22 cellular contexts compared by ENCODE assay signal in genomic region chr7:79217468-79217867, GRCh38.
DNase-seq lines count a peak whose midpoint lies in the region; ATAC-seq, FAIRE-seq and TF ChIP-seq lines count a peak whose summit lies in the region.
"Had no signal": no experiment of that assay in that cellular context is flagged by ENCODE, and none has a peak within 500 bp of the region (broad histone marks: within the 10 kb centered on the region; RNA-seq: fewer than 3 reads in every experiment).

No MANE protein-coding gene starts in this region.

- H4K20me1 ChIP-seq in mammary epithelial cell (ENCODE audit: insufficient read depth, low read length): no peaks in the 10 kb centered on the region

- H3K79me2 ChIP-seq in mammary epithelial cell (ENCODE audit: insufficient read depth, low read length): no peaks in the 10 kb centered on the region

- dilution Hi-C loops in mammary epithelial cell (cut with HindIII; ENCODE audit: low sequenced_read_pairs): no loop called here

- TF ChIP-seq CTCF in mammary epithelial cell (conservative IDR thresholded peaks at IDR 0.05 in 1 of 2, IDR thresholded peaks at IDR 0.05 in 1 of 2; ENCODE audit: extremely low read depth in 1 of 2, insufficient read depth in 1 of 2, low read depth in 1 of 2, low read length in 2 of 2) (no peak), breast epithelium (IDR thresholded peaks at IDR 0.05) (no peak), bronchial epithelial cell (IDR thresholded peaks at IDR 0.05; ENCODE audit: insufficient read depth, low read length, severe bottlenecking) (no peak), spleen (IDR thresholded peaks at IDR 0.05 in 8 of 11, conservative IDR thresholded peaks at IDR 0.05 in 3 of 11) (no peak), A673 (conservative IDR thresholded peaks at IDR 0.05; ENCODE audit: low read depth, low read length) (no peak)

- BruUV-seq in mammary epithelial cell (replicated peaks; lab: Mats Ljungman, UMichigan) (no TSS peak), A673 (replicated peaks; lab: Mats Ljungman, UMichigan) (no TSS peak)

- TF ChIP-seq POLR2A in breast epithelium (IDR thresholded peaks at IDR 0.05) (no peak), spleen (IDR thresholded peaks at IDR 0.05) (no peak)

- H2AFZ ChIP-seq in mammary epithelial cell (ENCODE audit: low read depth, low read length): no peak overlapping the region

- H3K4me3 ChIP-seq in mammary epithelial cell (replicated peaks in 1 of 3; ENCODE audit: insufficient read depth in 1 of 3, low read depth in 2 of 3, low read length in 3 of 3) (no peak overlapping the region), breast epithelium (no peak overlapping the region), bronchial epithelial cell (ENCODE audit: low read depth, low read length) (no peak overlapping the region), spleen (no peak overlapping the region), A673 (ENCODE audit: low read depth, low read length, poor library complexity, severe bottlenecking) (no peak overlapping the region)
- H3K4me3 ChIP-seq: K562 had no signal

- CTCF ChIA-PET in mammary epithelial cell (lab: Charles Lee; ENCODE audit: low non-redundant PET): no interaction called here
- CTCF ChIA-PET in A673 (lab: Charles Lee): no interaction called here

- H3K4me1 ChIP-seq in mammary epithelial cell (ENCODE audit: insufficient read depth, low read length): peaks cover 2% of the 10 kb centered on the region
- H3K4me1 ChIP-seq in breast epithelium: no peaks in the 10 kb centered on the region
- no peaks in the 10 kb centered on the region for H3K4me1 ChIP-seq in spleen
- no peaks in the 10 kb centered on the region for H3K4me1 ChIP-seq in A673 (ENCODE audit: insufficient read depth, low read length, poor library complexity, severe bottlenecking)

- no peak for FAIRE-seq in bronchial epithelial cell (lab: Jason Lieb, UNC)
- FAIRE-seq: H1, K562 had no signal

- no peaks in the 10 kb centered on the region for H3K36me3 ChIP-seq in mammary epithelial cell (ENCODE audit: insufficient read depth, low read length)
- H3K36me3 ChIP-seq in breast epithelium: no peaks in the 10 kb centered on the region
- H3K36me3 ChIP-seq in bronchial epithelial cell (ENCODE audit: control insufficient read depth, insufficient read depth, low read length): no peaks in the 10 kb centered on the region
- no peaks in the 10 kb centered on the region for H3K36me3 ChIP-seq in spleen
- no peaks in the 10 kb centered on the region for H3K36me3 ChIP-seq in A673 (ENCODE audit: insufficient read depth, low read length, poor library complexity, severe bottlenecking)

- H3K27ac ChIP-seq in mammary epithelial cell (ENCODE audit: insufficient read depth, low read depth, low read length): no peak overlapping the region
- H3K27ac ChIP-seq in breast epithelium: no peak overlapping the region
- H3K27ac ChIP-seq in spleen: no peak overlapping the region
- no peak overlapping the region for H3K27ac ChIP-seq in A673 (ENCODE audit: low read depth, low read length, poor library complexity, severe bottlenecking)
- H3K27ac ChIP-seq: 22Rv1 had no signal

- DNase-seq in mammary epithelial cell: peak; percentile 37
- no peak for DNase-seq in breast epithelium (ENCODE audit: low spot score in 2 of 2)
- DNase-seq in bronchial epithelial cell (ENCODE audit: low read depth): peak; percentile 92
- no peak for DNase-seq in left colon
- no peak for DNase-seq in spleen
- DNase-seq in A673 (ENCODE audit: low spot score): no peak
- DNase-seq in DMS114 treated with DMSO at 0.1 percent for 48 hours (lab: John Stamatoyannopoulos, UW; ENCODE audit: unreplicated experiment): no peak
- DNase-seq in NCI-H446 (lab: John Stamatoyannopoulos, UW): no peak
- DNase-seq: activated CD4-positive, alpha-beta T cell treated with anti-CD3 and anti-CD28 coated beads, Interleukin-2, amount 50 U/mL, for 48 hours; activated naive CD4-positive, alpha-beta T cell treated with Interleukin-2 at 50 U/mL for 16 hours; activated T-cell treated with anti-CD3 and anti-CD28 coated beads, Interleukin-2, amount 50 U/mL, for 1 hour; DMS153; erythroblast; NCI-H1048; NCI-H2081; NCI-H524 treated with DMSO at 0.1 percent for 48 hours; SHP77 treated with DMSO at 0.1 percent for 48 hours; substantia nigra had no signal

- intact Hi-C loops in mammary epithelial cell (cut with micrococcal nuclease): no loop called here
- intact Hi-C loops in breast epithelium (cut with DNase I; ENCODE audit: low total_unique reads): no loop called here
- intact Hi-C loops in left colon (cut with DNase I, micrococcal nuclease): no loop called here
- intact Hi-C loops in spleen (cut with DNase I; ENCODE audit: low total_unique reads): no loop called here
- intact Hi-C loops in A673 (cut with micrococcal nuclease; ENCODE audit: unreplicated experiment): no loop called here

- in situ Hi-C loops in mammary epithelial cell (cut with MboI; ENCODE audit: low sequenced_read_pairs in 2 of 2): no loop called here

- ATAC-seq in left colon: peak; percentile 82
- ATAC-seq: K562; natural killer cell treated with Interleukin-12 subunit alpha and Interleukin-12 subunit beta and Interleukin-15 and Interleukin-18, amount 100 ng/mL, for 72 hours had no signal

- POLR2A ChIA-PET in A673 (lab: Charles Lee; ENCODE audit: low non-redundant PET): no interaction called here

- no peak overlapping the region for H3K9ac ChIP-seq in mammary epithelial cell (ENCODE audit: insufficient read depth, low read length)

- H3K4me2 ChIP-seq in mammary epithelial cell (ENCODE audit: insufficient read depth, low read depth, low read length): no peak overlapping the region

- H3K27me3 ChIP-seq in mammary epithelial cell (ENCODE audit: insufficient read depth, low read length) (no peaks in the 10 kb centered on the region), breast epithelium (no peaks in the 10 kb centered on the region), bronchial epithelial cell (ENCODE audit: control insufficient read depth, insufficient read depth, low read length) (no peaks in the 10 kb centered on the region), spleen (replicated peaks in 1 of 7) (no peaks in the 10 kb centered on the region), A673 (replicated peaks; ENCODE audit: insufficient read depth, low read depth, low read length, poor library complexity) (no peaks in the 10 kb centered on the region)

- no peaks in the 10 kb centered on the region for H3K9me3 ChIP-seq in mammary epithelial cell (replicated peaks; ENCODE audit: insufficient read depth, low read length)
- no peaks in the 10 kb centered on the region for H3K9me3 ChIP-seq in breast epithelium
- H3K9me3 ChIP-seq in spleen: peaks cover 0 to 7% (median 0%) of the 10 kb centered on the region in 8 donors
- H3K9me3 ChIP-seq in A673 (ENCODE audit: low read depth, low read length, poor library complexity, severe bottlenecking): no peaks in the 10 kb centered on the region

Comparison
In these comparisons a context has a peak if more than half of its experiments do, and no peak if none do; other contexts are left out.
1. DNase-seq: peak in mammary epithelial cell (single experiment) and bronchial epithelial cell (single experiment); none in breast epithelium (0 of 2), left colon (0 of 2), spleen (single experiment), A673 (single experiment), DMS114 treated with DMSO at 0.1 percent for 48 hours (single experiment) and NCI-H446 (0 of 2).